ENCODE assay signal across 9 cellular contexts in genomic region chr10:44725404-44725803, GRCh38.
DNase-seq lines count a peak whose midpoint lies in the region; ATAC-seq and TF ChIP-seq lines count a peak whose summit lies in the region.
"Had no signal": no experiment of that assay in that cellular context is flagged by ENCODE, and none has a peak within 500 bp of the region (broad histone marks: within the 10 kb centered on the region; RNA-seq: fewer than 3 reads in every experiment).

No MANE protein-coding gene starts in this region.

- H3K27ac Mint-ChIP-seq in chondrocyte (ENCODE audit: unreplicated experiment) = peak overlapping the region; percentile 98
- peak overlapping the region in 1 of 7 donors; percentile 52 for H3K27ac Mint-ChIP-seq in CD14-positive monocyte
- H3K27ac Mint-ChIP-seq: CD8-positive, alpha-beta T cell had no signal

- intact Hi-C loops in CD14-positive monocyte (cut with micrococcal nuclease) = no loop called here

- H3K36me3 Mint-ChIP-seq in chondrocyte (ENCODE audit: low read depth) (peaks cover 2% of the 10 kb centered on the region), CD14-positive monocyte (no peaks in the 10 kb centered on the region)
- H3K36me3 Mint-ChIP-seq: CD8-positive, alpha-beta T cell had no signal

- H3K4me3 Mint-ChIP-seq in chondrocyte (ENCODE audit: unreplicated experiment) (no peak overlapping the region), CD14-positive monocyte (peak overlapping the region in 1 of 2 donors; percentile 16)
- H3K4me3 Mint-ChIP-seq: CD8-positive, alpha-beta T cell had no signal

- TF ChIP-seq CTCF in chondrocyte (IDR thresholded peaks at IDR 0.05) (no peak), CD14-positive monocyte (IDR thresholded peaks at IDR 0.05) (no peak)

- ATAC-seq in GM21526 (IDR thresholded peaks at IDR 0.05; ENCODE audit: low FRiP score, unreplicated experiment) = peak; percentile 78
- ATAC-seq in HG03521 (IDR thresholded peaks at IDR 0.05; ENCODE audit: unreplicated experiment) = peak; percentile 93
- ATAC-seq: CD8-positive, alpha-beta T cell had no signal

- H3K27me3 Mint-ChIP-seq in chondrocyte (ENCODE audit: low read depth) = no peaks in the 10 kb centered on the region
- peaks cover 0 to 6% (median 1%) of the 10 kb centered on the region in 3 donors for H3K27me3 Mint-ChIP-seq in CD14-positive monocyte (ENCODE audit: low read depth in 3 of 3)

- DNase-seq in CD1c-positive myeloid dendritic cell (ENCODE audit: extremely low spot score) (peak; percentile 82), chondrocyte (ENCODE audit: low spot score) (no peak), DMS114 treated with DMSO at 0.1 percent for 48 hours (lab: John Stamatoyannopoulos, UW; ENCODE audit: unreplicated experiment) (no peak), GM19240 (ENCODE audit: insufficient read length, low spot score) (no peak), CD14-positive monocyte (ENCODE audit: low spot score) (no peak)
- DNase-seq in activated CD4-positive, alpha-beta T cell treated with anti-CD3 and anti-CD28 coated beads for 1 hour = no peak
- DNase-seq: CD8-positive, alpha-beta T cell had no signal

- H3K9me3 Mint-ChIP-seq in chondrocyte (ENCODE audit: low read depth) (peaks cover 25% of the 10 kb centered on the region), CD14-positive monocyte (peaks cover 2 to 12% (median 8%) of the 10 kb centered on the region in 7 donors)

- peaks cover 45% of the 10 kb centered on the region for H3K4me1 Mint-ChIP-seq in chondrocyte (ENCODE audit: low read depth)
- H3K4me1 Mint-ChIP-seq in CD14-positive monocyte = peaks cover 43% of the 10 kb centered on the region
